In the genomic region with DNA sequence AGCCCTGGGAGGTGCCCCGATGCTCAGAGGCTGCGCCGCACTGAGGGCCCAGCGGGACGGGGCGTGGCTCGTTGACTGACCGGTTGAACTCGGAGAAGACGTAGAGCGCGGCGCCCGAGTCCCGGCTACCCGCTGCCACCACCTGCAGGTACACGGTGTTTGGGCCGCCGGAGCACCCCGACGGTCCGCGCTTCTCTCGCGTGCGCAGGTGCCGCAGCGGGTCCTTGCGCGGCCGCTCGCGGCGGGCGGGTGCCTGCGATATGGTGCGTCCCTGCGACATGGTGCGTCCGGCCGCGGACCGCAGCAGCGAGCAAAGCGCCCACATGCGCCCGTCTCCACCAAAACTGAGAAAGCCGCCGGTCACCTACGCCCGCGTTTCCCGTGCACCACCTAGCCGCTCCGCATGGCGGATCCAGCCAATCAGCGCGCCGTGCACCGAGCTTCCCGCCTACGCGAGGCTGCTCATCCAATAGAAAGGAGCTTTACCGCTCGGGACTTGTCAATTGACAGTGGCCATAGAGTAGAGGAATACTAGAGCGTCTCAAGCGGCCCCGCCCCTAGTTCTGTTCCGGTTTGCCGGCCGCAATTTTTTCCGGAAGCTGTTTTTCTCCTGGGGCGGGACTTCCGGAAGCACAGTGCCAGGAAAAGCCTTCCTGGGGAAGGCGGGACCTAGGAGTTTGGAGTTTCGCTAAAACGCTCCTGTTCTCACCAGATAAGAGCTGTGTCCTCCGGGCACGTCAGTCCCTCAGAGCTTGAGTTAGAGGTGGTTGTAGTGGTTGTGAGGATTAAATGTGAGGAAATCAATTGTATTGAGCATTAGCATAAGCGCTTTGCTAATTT, we compare ENCODE assay signal across 8 cellular contexts.
DNase-seq lines count a peak whose midpoint lies in the region; ATAC-seq lines count a peak whose summit lies in the region.

A gene with protein sequence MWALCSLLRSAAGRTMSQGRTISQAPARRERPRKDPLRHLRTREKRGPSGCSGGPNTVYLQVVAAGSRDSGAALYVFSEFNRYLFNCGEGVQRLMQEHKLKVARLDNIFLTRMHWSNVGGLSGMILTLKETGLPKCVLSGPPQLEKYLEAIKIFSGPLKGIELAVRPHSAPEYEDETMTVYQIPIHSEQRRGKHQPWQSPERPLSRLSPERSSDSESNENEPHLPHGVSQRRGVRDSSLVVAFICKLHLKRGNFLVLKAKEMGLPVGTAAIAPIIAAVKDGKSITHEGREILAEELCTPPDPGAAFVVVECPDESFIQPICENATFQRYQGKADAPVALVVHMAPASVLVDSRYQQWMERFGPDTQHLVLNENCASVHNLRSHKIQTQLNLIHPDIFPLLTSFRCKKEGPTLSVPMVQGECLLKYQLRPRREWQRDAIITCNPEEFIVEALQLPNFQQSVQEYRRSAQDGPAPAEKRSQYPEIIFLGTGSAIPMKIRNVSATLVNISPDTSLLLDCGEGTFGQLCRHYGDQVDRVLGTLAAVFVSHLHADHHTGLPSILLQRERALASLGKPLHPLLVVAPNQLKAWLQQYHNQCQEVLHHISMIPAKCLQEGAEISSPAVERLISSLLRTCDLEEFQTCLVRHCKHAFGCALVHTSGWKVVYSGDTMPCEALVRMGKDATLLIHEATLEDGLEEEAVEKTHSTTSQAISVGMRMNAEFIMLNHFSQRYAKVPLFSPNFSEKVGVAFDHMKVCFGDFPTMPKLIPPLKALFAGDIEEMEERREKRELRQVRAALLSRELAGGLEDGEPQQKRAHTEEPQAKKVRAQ (minus strand): TSS at position 405 of the 840 bp plus-strand sequence. CDS start 80 bp downstream, at position 325.

- ATAC-seq in GM19043 (IDR thresholded peaks at IDR 0.05; ENCODE audit: low read depth, unreplicated experiment) (peak; percentile 97), HG03378 (IDR thresholded peaks at IDR 0.05; ENCODE audit: unreplicated experiment) (peak; percentile 97)
- peak; percentile 98 to 99 for ATAC-seq in activated CD4-positive, CD25-positive, alpha-beta regulatory T cell treated with anti-CD3 and anti-CD28 coated beads, Interleukin-2, amount 50 U/mL, for 24 hours

- peak; percentile 98 for DNase-seq in AG20443 (ENCODE audit: low spot score)
- peak; percentile 94 for DNase-seq in NCI-H446 treated with DMSO at 0.1 percent for 48 hours (lab: John Stamatoyannopoulos, UW)
- peak; percentile 99 for DNase-seq in cerebellar cortex (ENCODE audit: low spot score)
- DNase-seq in iris pigment epithelial cell (ENCODE audit: low read depth): peak; percentile 99
- peak; percentile 94 to 97 for DNase-seq in stimulated activated CD4-positive, alpha-beta T cell treated with anti-CD3 and anti-CD28 coated beads, Interleukin-12 subunit alpha, Interleukin-12 subunit beta, amount 100 ng/mL, for 24 hours (ENCODE audit: low read depth in 2 of 2)

Comparison
In these comparisons a context has a peak if more than half of its experiments do, and no peak if none do; other contexts are left out.
1. Peak in every context shown above with its lines: DNase-seq and ATAC-seq.